ENCODE assay signal across 8 cellular contexts in the genomic region with DNA sequence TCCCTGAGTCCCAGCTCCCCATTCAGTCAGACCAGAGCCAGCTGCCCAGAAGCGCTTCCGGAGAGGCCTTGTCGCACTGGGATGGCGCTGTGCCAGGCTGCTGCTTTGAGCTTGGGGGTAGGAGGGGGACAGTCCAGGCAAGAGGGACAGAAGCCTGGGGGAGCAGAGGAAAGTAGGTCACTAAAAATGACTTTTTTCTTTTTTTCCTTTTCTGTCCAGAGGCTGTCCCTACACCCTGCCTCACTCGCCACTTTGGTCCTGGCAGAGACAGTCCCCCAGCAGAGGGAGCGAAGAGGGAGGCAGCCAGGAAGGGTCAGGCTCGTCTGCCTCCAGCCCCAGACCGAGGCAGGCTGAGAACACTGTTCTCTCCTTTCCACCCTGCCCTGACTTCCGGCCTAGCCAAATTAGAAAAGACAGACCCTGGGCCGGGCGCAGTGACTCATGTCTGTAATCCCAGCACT. TPM values are rescaled to one million over a fixed set of nuclear protein-coding genes. Genes with fewer than 3 reads are reported as not detected.
A peak's percentile ranks its signal among the peaks of the same experiment; 100 is the strongest.
DNase-seq lines count a peak whose midpoint lies in the region; ATAC-seq, FAIRE-seq and TF ChIP-seq lines count a peak whose summit lies in the region.

No MANE protein-coding gene starts in this region.

- peaks cover 24% of the 10 kb centered on the region for H3K4me1 Mint-ChIP-seq in activated CD8-positive, alpha-beta T cell treated with anti-CD3 and anti-CD28 coated beads, Interleukin-2, amount 10 ng/mL, durations not matched to agents 7 days and 5 days (ENCODE audit: low read depth)

- TF ChIP-seq CTCF in BE2C (IDR thresholded peaks at IDR 0.05; ENCODE audit: low read depth, low read length) = peak; percentile 48
- TF ChIP-seq CTCF in SK-N-SH (IDR thresholded peaks at IDR 0.05) = peak; percentile 34
- no peak for TF ChIP-seq CTCF in pancreas (IDR thresholded peaks at IDR 0.05)

- intact Hi-C loops in pancreas (cut with DNase I) = no loop called here

- no peak overlapping the region for H3K4me3 ChIP-seq in BE2C (ENCODE audit: low read depth, low read length)
- no peak overlapping the region for H3K4me3 ChIP-seq in SK-N-SH (ENCODE audit: low read depth in 2 of 2, low read length in 1 of 2)
- no peak overlapping the region for H3K4me3 ChIP-seq in pancreas

- H3K9me3 ChIP-seq in BE2C = no peaks in the 10 kb centered on the region
- H3K9me3 ChIP-seq in SK-N-SH = no peaks in the 10 kb centered on the region
- H3K9me3 ChIP-seq in pancreas = no peaks in the 10 kb centered on the region

- H3F3A ChIP-seq in SK-N-SH (replicated peaks; ENCODE audit: insufficient read depth) = peaks cover 46% of the 10 kb centered on the region

- 0 out of 2 replicates have a peak overlapping the region, but pooled peaks have one; percentile 67 for H2AFZ ChIP-seq in SK-N-SH (ENCODE audit: low read depth)

- DNase-seq in BE2C = peak; percentile 87
- peak; percentile 89 for DNase-seq in SK-N-SH
- peak; percentile 90 for DNase-seq in globus pallidus (ENCODE audit: low spot score)
- peak in 3 of 6 donors; percentile 70 to 83 (median 76) for DNase-seq in pancreas
- DNase-seq in NCI-H226 = no peak
- DNase-seq in activated CD8-positive, alpha-beta T cell treated with anti-CD3 and anti-CD28 coated beads, Interleukin-2, amount 10 ng/mL, durations not matched to agents 7 days and 5 days = no peak
- no peak for DNase-seq in stimulated activated CD4-positive, alpha-beta T cell treated with anti-CD3 and anti-CD28 coated beads, Interleukin-2, amount 100 ng/mL, for 24 hours

- H3K36me3 ChIP-seq in BE2C = no peaks in the 10 kb centered on the region
- peaks cover 0 to 3% of the 10 kb centered on the region in 2 experiments for H3K36me3 ChIP-seq in SK-N-SH (replicated peaks in 1 of 2; ENCODE audit: control insufficient read depth in 1 of 2, insufficient read depth in 2 of 2, low read length in 1 of 2)
- H3K36me3 ChIP-seq in pancreas = peaks cover 0 to 9% (median 0%) of the 10 kb centered on the region in 3 donors

- no peak for FAIRE-seq in pancreas (lab: Jason Lieb, UNC)

- H4K20me1 ChIP-seq in SK-N-SH (ENCODE audit: insufficient read depth) = no peaks in the 10 kb centered on the region

- peak; percentile 37 for TF ChIP-seq RAD21 in SK-N-SH (IDR thresholded peaks at IDR 0.05; ENCODE audit: low read length)

- H3K9ac ChIP-seq in SK-N-SH = peak overlapping the region; percentile 72

- no peak overlapping the region for H3K27ac Mint-ChIP-seq in activated CD8-positive, alpha-beta T cell treated with anti-CD3 and anti-CD28 coated beads, Interleukin-2, amount 10 ng/mL, durations not matched to agents 7 days and 5 days

- no peaks in the 10 kb centered on the region for H3K9me2 ChIP-seq in SK-N-SH

- peak overlapping the region; percentile 91 to 99 for H3K27ac ChIP-seq in SK-N-SH (ENCODE audit: low read depth in 2 of 2, low read length in 1 of 2)
- H3K27ac ChIP-seq in pancreas = peak overlapping the region in 3 of 4 donors; percentile 54 to 86 (median 86)

- no peaks in the 10 kb centered on the region for H3K79me2 ChIP-seq in SK-N-SH (ENCODE audit: insufficient read depth)

- ATAC-seq in pancreas (peak; percentile 5 to 37 (median 26)), HG03460 (IDR thresholded peaks at IDR 0.05; ENCODE audit: unreplicated experiment) (no peak)
- no peak for ATAC-seq in activated CD8-positive, alpha-beta T cell treated with anti-CD3 and anti-CD28 coated beads, Interleukin-2, amount 10 ng/mL, durations not matched to agents 7 days and 5 days

- CTCF ChIA-PET in SK-N-SH (lab: Yijun Ruan, JAX) = interaction anchor here (0.6 to 2.9 kb wide), 8 partner anchors 14 to 229 kb away, joined by 3 to 18 read pairs (median 4); a partner anchor contains a TSS
- CTCF ChIA-PET in activated CD8-positive, alpha-beta T cell treated with anti-CD3 and anti-CD28 coated beads, Interleukin-2, amount 10 ng/mL, durations not matched to agents 7 days and 5 days (lab: Charles Lee) = no interaction called here

- no peak overlapping the region for H3K4me3 Mint-ChIP-seq in activated CD8-positive, alpha-beta T cell treated with anti-CD3 and anti-CD28 coated beads, Interleukin-2, amount 10 ng/mL, durations not matched to agents 7 days and 5 days

- H3K27me3 ChIP-seq in BE2C = no peaks in the 10 kb centered on the region
- H3K27me3 ChIP-seq in SK-N-SH (ENCODE audit: insufficient read depth) = no peaks in the 10 kb centered on the region
- H3K27me3 ChIP-seq in pancreas = no peaks in the 10 kb centered on the region

- H3K36me3 Mint-ChIP-seq in activated CD8-positive, alpha-beta T cell treated with anti-CD3 and anti-CD28 coated beads, Interleukin-2, amount 10 ng/mL, durations not matched to agents 7 days and 5 days (ENCODE audit: low read depth) = no peaks in the 10 kb centered on the region

- H3K27me3 Mint-ChIP-seq in activated CD8-positive, alpha-beta T cell treated with anti-CD3 and anti-CD28 coated beads, Interleukin-2, amount 10 ng/mL, durations not matched to agents 7 days and 5 days (ENCODE audit: low read depth) = no peaks in the 10 kb centered on the region

- peak in 1 of 2 experiments; percentile 71; a peak in 1 of 4 replicates for TF ChIP-seq EP300 in SK-N-SH (IDR thresholded peaks at IDR 0.05; ENCODE audit: borderline replicate concordance in 1 of 2, low read depth in 1 of 2, low read length in 1 of 2)

- POLR2A ChIA-PET in SK-N-SH (lab: Yijun Ruan, JAX) = interaction anchor here (0.8 to 4.0 kb wide), 7 partner anchors 10 to 113 kb away, joined by 3 to 34 read pairs (median 5); a partner anchor contains a TSS
- POLR2A ChIA-PET in activated CD8-positive, alpha-beta T cell treated with anti-CD3 and anti-CD28 coated beads, Interleukin-2, amount 10 ng/mL, durations not matched to agents 7 days and 5 days (lab: Charles Lee) = no interaction called here

- WGBS in SK-N-SH (ENCODE audit: low lambda C conversion rate) = 21% methylated on average over 11 of the region's 11 CpGs
- 69 to 81% methylated on average over 10 to 11 of the region's 11 CpGs for WGBS in pancreas, 2 donors

- H3K4me2 ChIP-seq in SK-N-SH = peak overlapping the region; percentile 68

- H3K4me1 ChIP-seq in BE2C (peaks cover 74% of the 10 kb centered on the region), SK-N-SH (ENCODE audit: control insufficient read depth in 1 of 2, insufficient read depth in 2 of 2, low read depth in 1 of 2, low read length in 1 of 2) (peaks cover 61 to 93% of the 10 kb centered on the region in 2 experiments), pancreas (peaks cover 0 to 14% (median 6%) of the 10 kb centered on the region in 3 donors)

- no peaks in the 10 kb centered on the region for H3K9me3 Mint-ChIP-seq in activated CD8-positive, alpha-beta T cell treated with anti-CD3 and anti-CD28 coated beads, Interleukin-2, amount 10 ng/mL, durations not matched to agents 7 days and 5 days (ENCODE audit: insufficient read depth)

TF ChIP-seq in SK-N-SH, 30 proteins besides CTCF, POLR2A, EP300 and RAD21 (continues in another document):
- TF ChIP-seq TCF12 (IDR thresholded peaks at IDR 0.05) (0 out of 2 replicates have a peak, but pooled peaks have one; percentile 19), TAF1 (IDR thresholded peaks at IDR 0.05; ENCODE audit: borderline replicate concordance, low read depth, low read length) (peak; percentile 36; the same call in 1 of the 2 replicates), POLR2AphosphoS5 (IDR thresholded peaks at IDR 0.05; ENCODE audit: low read depth, low read length) (no peak), RFX5 (IDR thresholded peaks at IDR 0.05; ENCODE audit: low read length) (0 out of 2 replicates have a peak, but pooled peaks have one; percentile 24), SMC3 (IDR thresholded peaks at IDR 0.05; ENCODE audit: low read depth, low read length) (no peak), NFIC (IDR thresholded peaks at IDR 0.05; ENCODE audit: borderline replicate concordance) (peak; percentile 73), FOXJ3 (CRISPR knock-in tag; IDR thresholded peaks at IDR 0.05) (peak; percentile 83), RCOR1 (IDR thresholded peaks at IDR 0.05; ENCODE audit: low read length) (peak; percentile 60; the same call in 1 of the 2 replicates), CHD2 (IDR thresholded peaks at IDR 0.05; ENCODE audit: low read length, partially characterized antibody) (peak; percentile 77), JUND (IDR thresholded peaks at IDR 0.05) (no peak)
- TF ChIP-seq, protein P1, sequence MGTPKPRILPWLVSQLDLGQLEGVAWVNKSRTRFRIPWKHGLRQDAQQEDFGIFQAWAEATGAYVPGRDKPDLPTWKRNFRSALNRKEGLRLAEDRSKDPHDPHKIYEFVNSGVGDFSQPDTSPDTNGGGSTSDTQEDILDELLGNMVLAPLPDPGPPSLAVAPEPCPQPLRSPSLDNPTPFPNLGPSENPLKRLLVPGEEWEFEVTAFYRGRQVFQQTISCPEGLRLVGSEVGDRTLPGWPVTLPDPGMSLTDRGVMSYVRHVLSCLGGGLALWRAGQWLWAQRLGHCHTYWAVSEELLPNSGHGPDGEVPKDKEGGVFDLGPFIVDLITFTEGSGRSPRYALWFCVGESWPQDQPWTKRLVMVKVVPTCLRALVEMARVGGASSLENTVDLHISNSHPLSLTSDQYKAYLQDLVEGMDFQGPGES (IDR thresholded peaks at IDR 0.05; ENCODE audit: low read depth, low read length) = no peak
- TF ChIP-seq, protein P2, sequence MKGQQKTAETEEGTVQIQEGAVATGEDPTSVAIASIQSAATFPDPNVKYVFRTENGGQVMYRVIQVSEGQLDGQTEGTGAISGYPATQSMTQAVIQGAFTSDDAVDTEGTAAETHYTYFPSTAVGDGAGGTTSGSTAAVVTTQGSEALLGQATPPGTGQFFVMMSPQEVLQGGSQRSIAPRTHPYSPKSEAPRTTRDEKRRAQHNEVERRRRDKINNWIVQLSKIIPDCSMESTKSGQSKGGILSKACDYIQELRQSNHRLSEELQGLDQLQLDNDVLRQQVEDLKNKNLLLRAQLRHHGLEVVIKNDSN (IDR thresholded peaks at IDR 0.05; ENCODE audit: borderline replicate concordance, low read depth) = no peak
- TF ChIP-seq, protein P3, sequence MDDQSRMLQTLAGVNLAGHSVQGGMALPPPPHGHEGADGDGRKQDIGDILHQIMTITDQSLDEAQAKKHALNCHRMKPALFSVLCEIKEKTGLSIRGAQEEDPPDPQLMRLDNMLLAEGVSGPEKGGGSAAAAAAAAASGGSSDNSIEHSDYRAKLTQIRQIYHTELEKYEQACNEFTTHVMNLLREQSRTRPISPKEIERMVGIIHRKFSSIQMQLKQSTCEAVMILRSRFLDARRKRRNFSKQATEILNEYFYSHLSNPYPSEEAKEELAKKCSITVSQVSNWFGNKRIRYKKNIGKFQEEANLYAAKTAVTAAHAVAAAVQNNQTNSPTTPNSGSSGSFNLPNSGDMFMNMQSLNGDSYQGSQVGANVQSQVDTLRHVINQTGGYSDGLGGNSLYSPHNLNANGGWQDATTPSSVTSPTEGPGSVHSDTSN (IDR thresholded peaks at IDR 0.05) = no peak

RNA-seq across cellular contexts. Expression of a gene that starts 15.8 kb away (rescaled TPM):
- polyA plus RNA-seq in BE2C (2012; ENCODE audit: insufficient read depth, insufficient read length, low read depth) = 148 TPM
- polyA plus RNA-seq in SK-N-SH (2012; rRNA removed) (67.0 and 108 TPM in 2 replicates), pancreas (10 to 100 TPM; 42.2 to 53.2 TPM)
- polyA plus RNA-seq in SK-N-SH (2012; cell fraction: cytosol; rRNA removed) = 70.8 and 98.8 TPM in 2 replicates
- 83.2 and 87.9 TPM in 2 replicates for polyA plus RNA-seq in SK-N-SH (2012; cell fraction: nucleus; rRNA removed)
- total RNA-seq in pancreas = 100 to 1,000 TPM in 1 of 6 donors, 10 to 100 TPM in 5; 65.2 to 106 (median 76.7) TPM
- 10 to 100 TPM; 45.0 to 47.1 TPM for total RNA-seq in activated CD8-positive, alpha-beta T cell treated with anti-CD3 and anti-CD28 coated beads, Interleukin-2, amount 10 ng/mL, durations not matched to agents 7 days and 5 days

Comparison
In these comparisons a context has a peak if more than half of its experiments do, and no peak if none do; other contexts are left out.
1. DNase-seq: peak in BE2C (single experiment), SK-N-SH (single experiment) and globus pallidus (single experiment); none in NCI-H226 (single experiment), activated CD8-positive, alpha-beta T cell treated with anti-CD3 and anti-CD28 coated beads, Interleukin-2, amount 10 ng/mL, durations not matched to agents 7 days and 5 days (single experiment) and stimulated activated CD4-positive, alpha-beta T cell treated with anti-CD3 and anti-CD28 coated beads, Interleukin-2, amount 100 ng/mL, for 24 hours (0 of 2).
2. CTCF ChIP-seq: peak in BE2C (single experiment) and SK-N-SH (single experiment); none in pancreas (0 of 4).
3. ATAC-seq: peak in pancreas (4 of 4); none in HG03460 (single experiment) and activated CD8-positive, alpha-beta T cell treated with anti-CD3 and anti-CD28 coated beads, Interleukin-2, amount 10 ng/mL, durations not matched to agents 7 days and 5 days (single experiment).